1 cellular context compared by ENCODE assay signal in the genomic region with DNA sequence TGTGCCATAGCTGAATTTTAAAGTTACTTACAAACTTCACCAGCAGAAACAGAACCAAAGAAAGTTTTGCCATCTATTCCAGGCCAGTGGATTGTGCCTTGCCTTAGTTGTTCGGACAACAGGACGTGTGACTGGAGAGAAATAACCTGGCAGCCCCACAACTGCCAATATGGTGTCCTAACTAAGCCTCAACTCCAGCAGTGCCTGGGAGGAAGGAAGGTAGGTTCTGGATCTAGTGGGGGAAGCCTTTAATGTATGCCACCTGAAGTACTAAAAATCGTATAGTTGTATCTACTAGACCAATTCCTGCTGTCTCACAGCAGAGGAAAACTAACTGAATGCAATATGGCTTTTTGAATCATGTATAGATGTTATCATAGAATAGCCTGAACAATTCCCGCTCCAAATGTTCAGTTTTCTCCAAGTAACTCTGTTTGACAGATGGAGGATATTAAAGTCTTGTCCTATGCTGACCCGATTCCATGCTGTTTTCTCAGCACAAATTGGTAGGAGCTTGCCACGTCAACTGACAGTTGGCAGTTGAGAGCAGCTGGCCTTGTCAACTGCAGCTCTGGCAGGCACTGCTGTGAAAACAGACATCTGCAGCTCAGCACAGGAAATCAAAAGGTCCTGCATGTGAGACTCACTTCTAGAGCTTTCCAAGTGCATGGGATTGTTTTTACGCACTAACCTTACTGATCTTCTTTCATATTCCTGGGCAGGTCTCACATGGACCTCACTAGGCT.
TF ChIP-seq lines count a peak whose summit lies in the region.

No MANE protein-coding gene starts in this region.

TF ChIP-seq in HepG2, 621 proteins besides CTCF, POLR2A, EP300 and RAD21 (continued from another document):
- TF ChIP-seq, protein P1, sequence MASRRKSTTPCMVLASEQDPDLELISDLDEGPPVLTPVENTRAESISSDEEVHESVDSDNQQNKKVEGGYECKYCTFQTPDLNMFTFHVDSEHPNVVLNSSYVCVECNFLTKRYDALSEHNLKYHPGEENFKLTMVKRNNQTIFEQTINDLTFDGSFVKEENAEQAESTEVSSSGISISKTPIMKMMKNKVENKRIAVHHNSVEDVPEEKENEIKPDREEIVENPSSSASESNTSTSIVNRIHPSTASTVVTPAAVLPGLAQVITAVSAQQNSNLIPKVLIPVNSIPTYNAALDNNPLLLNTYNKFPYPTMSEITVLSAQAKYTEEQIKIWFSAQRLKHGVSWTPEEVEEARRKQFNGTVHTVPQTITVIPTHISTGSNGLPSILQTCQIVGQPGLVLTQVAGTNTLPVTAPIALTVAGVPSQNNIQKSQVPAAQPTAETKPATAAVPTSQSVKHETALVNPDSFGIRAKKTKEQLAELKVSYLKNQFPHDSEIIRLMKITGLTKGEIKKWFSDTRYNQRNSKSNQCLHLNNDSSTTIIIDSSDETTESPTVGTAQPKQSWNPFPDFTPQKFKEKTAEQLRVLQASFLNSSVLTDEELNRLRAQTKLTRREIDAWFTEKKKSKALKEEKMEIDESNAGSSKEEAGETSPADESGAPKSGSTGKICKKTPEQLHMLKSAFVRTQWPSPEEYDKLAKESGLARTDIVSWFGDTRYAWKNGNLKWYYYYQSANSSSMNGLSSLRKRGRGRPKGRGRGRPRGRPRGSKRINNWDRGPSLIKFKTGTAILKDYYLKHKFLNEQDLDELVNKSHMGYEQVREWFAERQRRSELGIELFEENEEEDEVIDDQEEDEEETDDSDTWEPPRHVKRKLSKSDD (CRISPR knock-in tag; IDR thresholded peaks at IDR 0.05; ENCODE audit: low read depth): no peak
- TF ChIP-seq NR2F6 (IDR thresholded peaks at IDR 0.05) (no peak), NR2F6 (CRISPR knock-in tag; IDR thresholded peaks at IDR 0.05) (no peak), PPARG (CRISPR knock-in tag; conservative IDR thresholded peaks at IDR 0.05) (no peak), RXRB (CRISPR knock-in tag; IDR thresholded peaks at IDR 0.05; ENCODE audit: borderline replicate concordance) (no peak), TSC22D2 (CRISPR knock-in tag; IDR thresholded peaks at IDR 0.05; ENCODE audit: borderline replicate concordance) (no peak), ZNF282 (IDR thresholded peaks at IDR 0.05; ENCODE audit: partially characterized antibody) (no peak), NFIC (IDR thresholded peaks at IDR 0.05; ENCODE audit: low read length) (no peak), PLRG1 (conservative IDR thresholded peaks at IDR 0.05) (no peak), TBX3 (IDR thresholded peaks at IDR 0.05; ENCODE audit: borderline replicate concordance) (no peak), RNF2 (conservative IDR thresholded peaks at IDR 0.05; ENCODE audit: low read depth) (no peak), THAP11 (CRISPR knock-in tag; IDR thresholded peaks at IDR 0.05) (no peak), BCL6 (CRISPR knock-in tag; IDR thresholded peaks at IDR 0.05) (no peak), ZNF616 (CRISPR knock-in tag; IDR thresholded peaks at IDR 0.05; ENCODE audit: low read depth) (no peak), KDM4B (CRISPR knock-in tag; IDR thresholded peaks at IDR 0.05) (no peak)
- TF ChIP-seq, protein P2, sequence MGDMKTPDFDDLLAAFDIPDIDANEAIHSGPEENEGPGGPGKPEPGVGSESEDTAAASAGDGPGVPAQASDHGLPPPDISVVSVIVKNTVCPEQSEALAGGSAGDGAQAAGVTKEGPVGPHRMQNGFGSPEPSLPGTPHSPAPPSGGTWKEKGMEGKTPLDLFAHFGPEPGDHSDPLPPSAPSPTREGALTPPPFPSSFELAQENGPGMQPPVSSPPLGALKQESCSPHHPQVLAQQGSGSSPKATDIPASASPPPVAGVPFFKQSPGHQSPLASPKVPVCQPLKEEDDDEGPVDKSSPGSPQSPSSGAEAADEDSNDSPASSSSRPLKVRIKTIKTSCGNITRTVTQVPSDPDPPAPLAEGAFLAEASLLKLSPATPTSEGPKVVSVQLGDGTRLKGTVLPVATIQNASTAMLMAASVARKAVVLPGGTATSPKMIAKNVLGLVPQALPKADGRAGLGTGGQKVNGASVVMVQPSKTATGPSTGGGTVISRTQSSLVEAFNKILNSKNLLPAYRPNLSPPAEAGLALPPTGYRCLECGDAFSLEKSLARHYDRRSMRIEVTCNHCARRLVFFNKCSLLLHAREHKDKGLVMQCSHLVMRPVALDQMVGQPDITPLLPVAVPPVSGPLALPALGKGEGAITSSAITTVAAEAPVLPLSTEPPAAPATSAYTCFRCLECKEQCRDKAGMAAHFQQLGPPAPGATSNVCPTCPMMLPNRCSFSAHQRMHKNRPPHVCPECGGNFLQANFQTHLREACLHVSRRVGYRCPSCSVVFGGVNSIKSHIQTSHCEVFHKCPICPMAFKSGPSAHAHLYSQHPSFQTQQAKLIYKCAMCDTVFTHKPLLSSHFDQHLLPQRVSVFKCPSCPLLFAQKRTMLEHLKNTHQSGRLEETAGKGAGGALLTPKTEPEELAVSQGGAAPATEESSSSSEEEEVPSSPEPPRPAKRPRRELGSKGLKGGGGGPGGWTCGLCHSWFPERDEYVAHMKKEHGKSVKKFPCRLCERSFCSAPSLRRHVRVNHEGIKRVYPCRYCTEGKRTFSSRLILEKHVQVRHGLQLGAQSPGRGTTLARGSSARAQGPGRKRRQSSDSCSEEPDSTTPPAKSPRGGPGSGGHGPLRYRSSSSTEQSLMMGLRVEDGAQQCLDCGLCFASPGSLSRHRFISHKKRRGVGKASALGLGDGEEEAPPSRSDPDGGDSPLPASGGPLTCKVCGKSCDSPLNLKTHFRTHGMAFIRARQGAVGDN (CRISPR knock-in tag; IDR thresholded peaks at IDR 0.05): no peak
TF ChIP-seq in HepG2: peak in this region for 0.
